In the genomic region with DNA sequence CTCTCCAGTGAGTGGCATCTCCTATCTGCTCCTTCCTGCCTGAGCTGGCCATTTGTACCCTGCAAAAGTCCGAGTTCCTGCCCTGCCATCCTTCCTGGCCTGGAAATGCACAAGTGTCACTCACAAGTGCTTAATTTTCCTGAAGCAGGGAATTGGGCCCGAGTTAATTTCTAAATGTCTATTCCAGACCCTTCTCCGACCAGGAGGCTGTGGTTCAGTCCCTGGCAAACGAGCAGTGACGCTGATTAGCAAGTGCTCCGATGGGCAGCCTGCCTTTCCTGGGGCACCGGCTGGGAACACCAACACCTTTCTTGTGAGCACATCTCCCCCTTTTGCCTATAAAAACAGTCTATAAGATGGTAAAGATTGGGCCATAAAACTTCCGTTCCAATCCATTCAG, we compare ENCODE assay signal across 15 cellular contexts. TPM values are rescaled to one million over a fixed set of nuclear protein-coding genes. Genes with fewer than 3 reads are reported as not detected.
DNase-seq lines count a peak whose midpoint lies in the region; ATAC-seq and TF ChIP-seq lines count a peak whose summit lies in the region.
"Had no signal": no experiment of that assay in that cellular context is flagged by ENCODE, and none has a peak within 500 bp of the region (broad histone marks: within the 10 kb centered on the region; RNA-seq: fewer than 3 reads in every experiment).

No MANE protein-coding gene starts in this region.

- ATAC-seq in GM19452 (IDR thresholded peaks at IDR 0.05; ENCODE audit: unreplicated experiment) = no peak
- no peak for ATAC-seq in HG02973 (IDR thresholded peaks at IDR 0.05; ENCODE audit: unreplicated experiment)
- ATAC-seq: T-helper 17 cell had no signal

- DNase-seq in RWPE1 (ENCODE audit: low spot score) (no peak), esophagus muscularis mucosa (ENCODE audit: extremely low spot score) (no peak), sigmoid colon (no peak), globus pallidus (ENCODE audit: low spot score) (no peak)
- no peak for DNase-seq in activated naive CD4-positive, alpha-beta T cell treated with anti-CD3 and anti-CD28 coated beads, Interleukin-2, amount 10 ng/mL, durations not matched to agents 7 days and 5 days
- DNase-seq: activated CD4-positive, alpha-beta T cell treated with anti-CD3 and anti-CD28 coated beads, Interleukin-2, amount 50 U/mL, for 1 hour; activated effector memory CD4-positive, alpha-beta T cell treated with Interleukin-2 at 50 U/mL for 16 hours; cortex of kidney; NCI-H82; retina; T-helper 17 cell had no signal

- H3K9me3 Mint-ChIP-seq in activated naive CD4-positive, alpha-beta T cell treated with anti-CD3 and anti-CD28 coated beads, Interleukin-2, amount 10 ng/mL, durations not matched to agents 7 days and 5 days = no peaks in the 10 kb centered on the region

- intact Hi-C loops in esophagus muscularis mucosa (cut with DNase I) (loop anchor here (5.0 kb wide), 1 partner anchor 65 kb away; no protein-coding TSS in a partner anchor), sigmoid colon (cut with DNase I) (loop anchor here (5.0 to 10.0 kb wide), 2 partner anchors 205 to 978 kb away; partner anchors contain the start of genes PTPRA and STK35)

- TF ChIP-seq POLR2A in esophagus muscularis mucosa (IDR thresholded peaks at IDR 0.05; ENCODE audit: low read depth) (no peak), sigmoid colon (IDR thresholded peaks at IDR 0.05) (no peak)

- H3K4me2 ChIP-seq in BLaER1 treated with 17β-estradiol and CSF1 and Interleukin-3, amounts not matched to agents 10 nM and 100 nM = peak overlapping the region in 10 of 11 experiments; percentile 69 to 98 (median 96); a peak in 20 of 22 replicates

- H3K27me3 Mint-ChIP-seq in activated naive CD4-positive, alpha-beta T cell treated with anti-CD3 and anti-CD28 coated beads, Interleukin-2, amount 10 ng/mL, durations not matched to agents 7 days and 5 days = peaks cover 92% of the 10 kb centered on the region

- H3K36me3 Mint-ChIP-seq in activated naive CD4-positive, alpha-beta T cell treated with anti-CD3 and anti-CD28 coated beads, Interleukin-2, amount 10 ng/mL, durations not matched to agents 7 days and 5 days = no peaks in the 10 kb centered on the region

- POLR2A ChIA-PET in RWPE1 (lab: Yijun Ruan, JAX; ENCODE audit: low non-redundant PET) = no interaction called here

- H3K4me3 Mint-ChIP-seq in activated naive CD4-positive, alpha-beta T cell treated with anti-CD3 and anti-CD28 coated beads, Interleukin-2, amount 10 ng/mL, durations not matched to agents 7 days and 5 days = no peak overlapping the region

- H3K4me1 Mint-ChIP-seq in activated naive CD4-positive, alpha-beta T cell treated with anti-CD3 and anti-CD28 coated beads, Interleukin-2, amount 10 ng/mL, durations not matched to agents 7 days and 5 days = peaks cover 2% of the 10 kb centered on the region

- H3K27ac Mint-ChIP-seq in activated naive CD4-positive, alpha-beta T cell treated with anti-CD3 and anti-CD28 coated beads, Interleukin-2, amount 10 ng/mL, durations not matched to agents 7 days and 5 days = no peak overlapping the region
- H3K27ac Mint-ChIP-seq: T-helper 17 cell had no signal

- peak overlapping the region in 8 of 10 experiments; percentile 26 to 100 (median 88); a peak in 15 of 20 replicates for H3K4me3 ChIP-seq in BLaER1 treated with 17β-estradiol and CSF1 and Interleukin-3, amounts not matched to agents 10 nM and 100 nM
- peak overlapping the region; percentile 77 to 93 (median 82) for H3K4me3 ChIP-seq in esophagus muscularis mucosa
- peak overlapping the region in 2 of 4 donors; percentile 78 to 87 for H3K4me3 ChIP-seq in sigmoid colon

- H3K4me1 ChIP-seq in BLaER1 treated with 17β-estradiol and CSF1 and Interleukin-3, amounts not matched to agents 10 nM and 100 nM = peaks cover 32 to 75% (median 69%) of the 10 kb centered on the region in 10 experiments
- H3K4me1 ChIP-seq in esophagus muscularis mucosa = peaks cover 22 to 79% (median 71%) of the 10 kb centered on the region in 4 donors
- peaks cover 0 to 76% (median 66%) of the 10 kb centered on the region in 4 donors for H3K4me1 ChIP-seq in sigmoid colon

- 82% methylated on average over 8 of the region's 8 CpGs for WGBS in esophagus muscularis mucosa
- 76 to 85% methylated on average over 8 of the region's 8 CpGs for WGBS in sigmoid colon, 2 donors

- TF ChIP-seq EP300 in esophagus muscularis mucosa (IDR thresholded peaks at IDR 0.05) (no peak), sigmoid colon (IDR thresholded peaks at IDR 0.05) (no peak)

- H3K36me3 ChIP-seq in BLaER1 treated with 17β-estradiol and CSF1 and Interleukin-3, amounts not matched to agents 10 nM and 100 nM = peaks cover 0 to 56% (median 26%) of the 10 kb centered on the region in 11 experiments; a peak in 14 of 22 replicates
- H3K36me3 ChIP-seq in esophagus muscularis mucosa = peaks cover 0 to 4% (median 0%) of the 10 kb centered on the region in 4 donors
- H3K36me3 ChIP-seq in sigmoid colon = no peaks in the 10 kb centered on the region
- H3K36me3 ChIP-seq: BLaER1 had no signal

- TF ChIP-seq CTCF in RWPE1 (conservative IDR thresholded peaks at IDR 0.05; ENCODE audit: low read depth) = no peak
- no peak for TF ChIP-seq CTCF in esophagus muscularis mucosa (IDR thresholded peaks at IDR 0.05)
- TF ChIP-seq CTCF in sigmoid colon (IDR thresholded peaks at IDR 0.05) = no peak

- peak overlapping the region in 7 of 11 experiments; percentile 38 to 98 (median 79); a peak in 12 of 22 replicates for H3K9ac ChIP-seq in BLaER1 treated with 17β-estradiol and CSF1 and Interleukin-3, amounts not matched to agents 10 nM and 100 nM
- H3K9ac ChIP-seq: BLaER1 had no signal

- H3K9me3 ChIP-seq in BLaER1 treated with 17β-estradiol and CSF1 and Interleukin-3, amounts not matched to agents 10 nM and 100 nM (replicated peaks in 1 of 11) = no peaks in the 10 kb centered on the region
- H3K9me3 ChIP-seq in esophagus muscularis mucosa (no peaks in the 10 kb centered on the region), sigmoid colon (no peaks in the 10 kb centered on the region)
- H3K9me3 ChIP-seq: BLaER1 had no signal

- CTCF ChIA-PET in RWPE1 (lab: Yijun Ruan, JAX) = interaction anchor here (0.6 to 1.4 kb wide), 3 partner anchors 95 to 528 kb away, joined by 3 to 6 read pairs (median 5); no protein-coding TSS in a partner anchor
- CTCF ChIA-PET in activated naive CD4-positive, alpha-beta T cell treated with anti-CD3 and anti-CD28 coated beads, Interleukin-2, amount 10 ng/mL, durations not matched to agents 7 days and 5 days (lab: Charles Lee) = no interaction called here

- H3K27ac ChIP-seq in BLaER1 treated with 17β-estradiol and CSF1 and Interleukin-3, amounts not matched to agents 10 nM and 100 nM = peak overlapping the region in 4 of 11 experiments; percentile 52 to 78 (median 76); a peak in 6 of 22 replicates
- peak overlapping the region; percentile 86 for H3K27ac ChIP-seq in RWPE1
- H3K27ac ChIP-seq in esophagus muscularis mucosa (replicated peaks in 1 of 4) = peak overlapping the region; percentile 91 to 96 (median 96)
- H3K27ac ChIP-seq in sigmoid colon = peak overlapping the region; percentile 62 to 94 (median 94)
- H3K27ac ChIP-seq: BLaER1 had no signal

- peaks cover 0 to 61% (median 34%) of the 10 kb centered on the region in 11 experiments; a peak in 15 of 22 replicates for H3K27me3 ChIP-seq in BLaER1 treated with 17β-estradiol and CSF1 and Interleukin-3, amounts not matched to agents 10 nM and 100 nM
- H3K27me3 ChIP-seq in esophagus muscularis mucosa (no peaks in the 10 kb centered on the region), sigmoid colon (no peaks in the 10 kb centered on the region)

- H4K20me1 ChIP-seq in BLaER1 treated with 17β-estradiol and CSF1 and Interleukin-3, amounts not matched to agents 10 nM and 100 nM = peaks cover 12 to 63% (median 51%) of the 10 kb centered on the region in 11 experiments; a peak in 19 of 22 replicates

RNA-seq across cellular contexts. Expression of gene SIRPA, which starts 1.7 kb away (rescaled TPM):
- total RNA-seq in esophagus muscularis mucosa = 10 to 100 TPM; 19.5 to 39.8 (median 32.5) TPM
- 10 to 100 TPM; 16.3 to 25.5 (median 21.5) TPM for total RNA-seq in sigmoid colon
- 10 to 100 TPM in 2 of 3 donors, 1 to 10 TPM in 1; 8.4 to 14.3 (median 12.5) TPM for polyA plus RNA-seq in sigmoid colon
